Comparison of ENCODE assay signal across 2 cellular contexts in genomic region chr1:247295274-247295684, GRCh38.
TF ChIP-seq lines count a peak whose summit lies in the region.

No MANE protein-coding gene starts in this region.

TF ChIP-seq in IMR-90, 13 proteins besides CTCF, POLR2A, EP300 and RAD21:
- no peak for TF ChIP-seq FOS (IDR thresholded peaks at IDR 0.05; ENCODE audit: low read depth, low read length)
- TF ChIP-seq USF2 (IDR thresholded peaks at IDR 0.05; ENCODE audit: low read depth, low read length): no peak
- TF ChIP-seq CEBPB (IDR thresholded peaks at IDR 0.05; ENCODE audit: low read depth, low read length): no peak
- no peak for TF ChIP-seq RCOR1 (IDR thresholded peaks at IDR 0.05; ENCODE audit: insufficient replicate concordance, low read length)
- no peak for TF ChIP-seq BHLHE40 (IDR thresholded peaks at IDR 0.05; ENCODE audit: low read depth, low read length)
- TF ChIP-seq RFX5 (IDR thresholded peaks at IDR 0.05; ENCODE audit: low read depth, low read length): no peak
- TF ChIP-seq CHD1 (IDR thresholded peaks at IDR 0.05; ENCODE audit: low read depth, low read length): no peak
- no peak for TF ChIP-seq SMC3 (IDR thresholded peaks at IDR 0.05; ENCODE audit: low read depth, low read length)
- no peak for TF ChIP-seq ELK1 (IDR thresholded peaks at IDR 0.05; ENCODE audit: borderline replicate concordance, low read depth, low read length)
- TF ChIP-seq MXI1 (IDR thresholded peaks at IDR 0.05; ENCODE audit: borderline replicate concordance, low read depth, low read length): no peak

TF ChIP-seq in H1, 55 proteins besides CTCF, POLR2A, EP300 and RAD21:
- no peak for TF ChIP-seq ATF3 (IDR thresholded peaks at IDR 0.05; ENCODE audit: insufficient read depth, low read depth, low read length)
- TF ChIP-seq HDAC2 (IDR thresholded peaks at IDR 0.05; ENCODE audit: borderline replicate concordance in 1 of 2, low read depth in 2 of 2, low read length in 2 of 2): 0 out of 4 replicates have a peak, but pooled peaks of 1 of the 2 experiments have one; percentile 49
- TF ChIP-seq FOSL1 (IDR thresholded peaks at IDR 0.05; ENCODE audit: insufficient read depth, low read depth, low read length): no peak
- no peak for TF ChIP-seq SIRT6 (IDR thresholded peaks at IDR 0.05; ENCODE audit: low read length)
- TF ChIP-seq TBP (IDR thresholded peaks at IDR 0.05; ENCODE audit: low read depth, low read length): no peak
- no peak for TF ChIP-seq EZH2 (IDR thresholded peaks at IDR 0.05; ENCODE audit: low read depth, low read length, severe bottlenecking)
- no peak for TF ChIP-seq PHF8 (conservative IDR thresholded peaks at IDR 0.05; ENCODE audit: low read depth, low read length)
- TF ChIP-seq KDM1A (IDR thresholded peaks at IDR 0.05; ENCODE audit: borderline replicate concordance, low read length): no peak
- TF ChIP-seq BACH1 (IDR thresholded peaks at IDR 0.05; ENCODE audit: low read length): no peak
- TF ChIP-seq JUND (IDR thresholded peaks at IDR 0.05; ENCODE audit: low read length): peak; percentile 71; the same call in 1 of the 2 replicates
- no peak for TF ChIP-seq TAF1 (IDR thresholded peaks at IDR 0.05; ENCODE audit: low read depth, low read length)
- TF ChIP-seq CBX5 (IDR thresholded peaks at IDR 0.05; ENCODE audit: low read depth, low read length): no peak
- no peak for TF ChIP-seq BCL11A (IDR thresholded peaks at IDR 0.05; ENCODE audit: low read depth in 2 of 2, low read length in 2 of 2)
- TF ChIP-seq BRCA1 (IDR thresholded peaks at IDR 0.05; ENCODE audit: low read depth, low read length): no peak
- TF ChIP-seq YY1 (IDR thresholded peaks at IDR 0.05; ENCODE audit: low read depth, low read length): peak; percentile 37; the same call in 1 of the 2 replicates
- TF ChIP-seq HDAC6 (IDR thresholded peaks at IDR 0.05; ENCODE audit: low read depth, low read length): no peak
- no peak for TF ChIP-seq SUZ12 (IDR thresholded peaks at IDR 0.05; ENCODE audit: low read length)
- TF ChIP-seq GTF2F1 (IDR thresholded peaks at IDR 0.05; ENCODE audit: borderline replicate concordance, low read depth, low read length): no peak
- peak; percentile 79 for TF ChIP-seq MAX (IDR thresholded peaks at IDR 0.05)
- TF ChIP-seq SP2 (IDR thresholded peaks at IDR 0.05; ENCODE audit: low read length): no peak
- no peak for TF ChIP-seq SP4 (IDR thresholded peaks at IDR 0.05; ENCODE audit: low read length)
- TF ChIP-seq SP1 (IDR thresholded peaks at IDR 0.05; ENCODE audit: low read depth, low read length): peak; percentile 54; the same call in 1 of the 2 replicates
- TF ChIP-seq POU5F1 (IDR thresholded peaks at IDR 0.05; ENCODE audit: low read depth, low read length): no peak
- 0 out of 2 replicates have a peak, but pooled peaks have one; percentile 23 for TF ChIP-seq USF2 (IDR thresholded peaks at IDR 0.05; ENCODE audit: low read length)
- no peak for TF ChIP-seq TAF7 (optimal IDR thresholded peaks at IDR 0.05; ENCODE audit: borderline replicate concordance, low read depth, low read length)
- TF ChIP-seq RXRA (IDR thresholded peaks at IDR 0.05; ENCODE audit: insufficient read depth, low read depth, low read length): no peak
- no peak for TF ChIP-seq TCF12 (IDR thresholded peaks at IDR 0.05; ENCODE audit: low read depth, low read length)
- TF ChIP-seq CEBPB (IDR thresholded peaks at IDR 0.05; ENCODE audit: low read depth, low read length): no peak
- TF ChIP-seq KDM5A (IDR thresholded peaks at IDR 0.05; ENCODE audit: low read length): no peak
- peak; percentile 30 for TF ChIP-seq SAP30 (IDR thresholded peaks at IDR 0.05; ENCODE audit: insufficient read depth, insufficient replicate concordance, low read length)
- TF ChIP-seq CREB1 (IDR thresholded peaks at IDR 0.05): no peak
- TF ChIP-seq POLR2AphosphoS5 (IDR thresholded peaks at IDR 0.05; ENCODE audit: low read depth, low read length): peak; percentile 64; the same call in 1 of the 2 replicates
- TF ChIP-seq TEAD4 (IDR thresholded peaks at IDR 0.05; ENCODE audit: low read depth, low read length): peak; percentile 92
- TF ChIP-seq E2F6 (IDR thresholded peaks at IDR 0.05): peak; percentile 41; the same call in 1 of the 2 replicates
- TF ChIP-seq CHD2 (IDR thresholded peaks at IDR 0.05; ENCODE audit: low read length): no peak
- no peak for TF ChIP-seq CTBP2 (IDR thresholded peaks at IDR 0.05; ENCODE audit: borderline replicate concordance, insufficient read depth, insufficient read length, low read length)
- peak in 1 of 2 experiments; percentile 79; a peak in 2 of 4 replicates for TF ChIP-seq SIN3A (conservative IDR thresholded peaks at IDR 0.05 in 1 of 2, IDR thresholded peaks at IDR 0.05 in 1 of 2; ENCODE audit: low read depth in 1 of 2, low read length in 2 of 2)
- no peak for TF ChIP-seq NANOG (IDR thresholded peaks at IDR 0.05; ENCODE audit: insufficient read depth, low read depth, low read length, poor library complexity, severe bottlenecking)
- no peak for TF ChIP-seq SRF (IDR thresholded peaks at IDR 0.05; ENCODE audit: low read depth, low read length)
- no peak for TF ChIP-seq RNF2 (IDR thresholded peaks at IDR 0.05; ENCODE audit: borderline replicate concordance, low read depth, low read length, missing control alignments, poor library complexity, severe bottlenecking)
- TF ChIP-seq SIX5 (IDR thresholded peaks at IDR 0.05; ENCODE audit: low read depth, low read length): no peak
- 0 out of 2 replicates have a peak, but pooled peaks have one; percentile 13 for TF ChIP-seq GABPA (IDR thresholded peaks at IDR 0.05; ENCODE audit: borderline replicate concordance, insufficient read depth, low read length)
